ENCODE assay signal across 23 cellular contexts in the genomic region with DNA sequence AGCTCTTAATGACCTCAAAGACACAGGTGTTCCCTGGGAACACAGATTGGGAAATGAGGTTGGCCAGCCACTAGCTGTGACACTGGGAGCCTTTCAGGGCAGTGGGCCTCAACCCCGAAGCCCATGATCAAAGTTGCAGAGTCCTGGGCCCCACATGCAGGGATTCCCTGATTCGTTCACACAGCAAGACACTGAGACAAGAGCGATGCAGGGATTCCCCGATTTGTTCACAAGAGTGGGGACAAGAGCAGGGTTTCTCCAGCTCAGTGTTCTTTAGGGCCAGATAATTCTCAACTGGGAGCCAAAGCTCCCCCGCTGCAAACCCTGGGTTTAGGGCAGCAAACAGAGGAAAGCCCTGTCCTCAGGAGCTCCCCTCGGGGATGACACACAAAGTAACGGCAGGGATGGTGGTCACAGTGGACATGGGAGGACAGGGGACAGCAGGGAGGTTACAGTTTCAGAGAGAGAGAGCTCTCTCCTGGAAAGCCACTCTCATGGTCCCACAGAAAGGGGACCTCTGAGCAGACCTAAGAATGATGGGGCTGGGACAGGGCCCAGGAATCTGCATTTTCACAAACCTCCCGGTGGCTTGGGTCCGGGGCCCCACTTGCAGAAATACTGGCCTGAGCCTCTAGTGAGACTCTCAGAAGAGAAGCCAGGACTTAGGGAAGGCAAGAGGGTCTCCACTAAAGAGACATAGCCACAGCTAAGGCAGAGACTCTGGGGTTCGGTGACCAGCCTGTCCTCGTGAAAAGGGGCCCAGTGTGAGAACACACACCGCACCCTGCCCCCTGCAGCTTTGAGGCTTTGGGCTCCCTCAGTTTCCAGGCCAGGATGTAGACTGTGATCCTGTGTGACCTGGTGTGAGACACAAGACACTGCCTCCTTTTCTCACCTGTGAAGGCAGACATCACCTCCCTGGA. TPM values are rescaled to one million over a fixed set of nuclear protein-coding genes. Genes with fewer than 3 reads are reported as not detected.
A peak's percentile ranks its signal among the peaks of the same experiment; 100 is the strongest.
DNase-seq lines count a peak whose midpoint lies in the region; ATAC-seq and TF ChIP-seq lines count a peak whose summit lies in the region.
"Had no signal": no experiment of that assay in that cellular context is flagged by ENCODE, and none has a peak within 500 bp of the region (broad histone marks: within the 10 kb centered on the region; RNA-seq: fewer than 3 reads in every experiment).

No MANE protein-coding gene starts in this region.

- no peak for TF ChIP-seq POLR2A in heart left ventricle (IDR thresholded peaks at IDR 0.05)

- no peak overlapping the region for H3K4me3 Mint-ChIP-seq in neural crest cell
- H3K4me3 Mint-ChIP-seq: activated naive CD4-positive, alpha-beta T cell treated with anti-CD3 and anti-CD28 coated beads, Interleukin-2, amount 10 ng/mL, durations not matched to agents 7 days and 5 days; CD4-positive, alpha-beta memory T cell; IgD-negative memory B cell; natural killer cell had no signal

- no peak overlapping the region for H3K4me3 ChIP-seq in heart left ventricle
- H3K4me3 ChIP-seq: cardiac muscle cell, left lung, vagina had no signal

- H3K27me3 ChIP-seq in heart left ventricle = no peaks in the 10 kb centered on the region
- H3K27me3 ChIP-seq: left lung, vagina had no signal

- no peak for TF ChIP-seq CTCF in heart left ventricle (IDR thresholded peaks at IDR 0.05)
- TF ChIP-seq CTCF in neural crest cell (conservative IDR thresholded peaks at IDR 0.05) = no peak

- no peaks in the 10 kb centered on the region for H3K9me3 Mint-ChIP-seq in neural crest cell
- H3K9me3 Mint-ChIP-seq: activated naive CD4-positive, alpha-beta T cell treated with anti-CD3 and anti-CD28 coated beads, Interleukin-2, amount 10 ng/mL, durations not matched to agents 7 days and 5 days; CD4-positive, alpha-beta memory T cell; IgD-negative memory B cell; natural killer cell had no signal

- H3K36me3 Mint-ChIP-seq in neural crest cell (ENCODE audit: low read depth) = no peaks in the 10 kb centered on the region
- H3K36me3 Mint-ChIP-seq: activated naive CD4-positive, alpha-beta T cell treated with anti-CD3 and anti-CD28 coated beads, Interleukin-2, amount 10 ng/mL, durations not matched to agents 7 days and 5 days; CD4-positive, alpha-beta memory T cell; IgD-negative memory B cell; natural killer cell had no signal

- H3K4me1 Mint-ChIP-seq in neural crest cell = peaks cover 4% of the 10 kb centered on the region

- 86 to 95% (median 92%) methylated on average over 11 to 12 of the region's 12 CpGs for WGBS in heart left ventricle, 4 donors

- ATAC-seq in heart left ventricle = no peak
- no peak for ATAC-seq in GM18907 (IDR thresholded peaks at IDR 0.05; ENCODE audit: unreplicated experiment)
- ATAC-seq: activated CD4-positive, CD25-positive, alpha-beta regulatory T cell treated with anti-CD3 and anti-CD28 coated beads, Interleukin-2, amount 50 U/mL, for 24 hours; left lung; natural killer cell had no signal

- intact Hi-C loops in cardiac septum (cut with DNase I) (no loop called here), heart left ventricle (cut with DNase I) (loop anchor here in 1 of 10 donors (10.0 kb wide), 1 partner anchor 52 kb away; no protein-coding TSS in a partner anchor)

- peaks cover 0 to 9% (median 0%) of the 10 kb centered on the region in 12 donors for H3K4me1 ChIP-seq in heart left ventricle
- H3K4me1 ChIP-seq: left lung, vagina had no signal

- no peaks in the 10 kb centered on the region for H3K36me3 ChIP-seq in heart left ventricle
- H3K36me3 ChIP-seq: cardiac muscle cell, left lung, vagina had no signal

- H3K27ac ChIP-seq in heart left ventricle = no peak overlapping the region
- H3K27ac ChIP-seq: cardiac muscle cell, left lung, vagina had no signal

- DNase-seq in cardiac septum (ENCODE audit: low spot score) (peak; percentile 56), heart left ventricle (no peak), neural crest cell (ENCODE audit: low read depth, low spot score) (no peak), SW 1271 (lab: John Stamatoyannopoulos, UW) (no peak), NCI-H446 treated with DMSO at 0.1 percent for 48 hours (lab: John Stamatoyannopoulos, UW) (no peak)
- DNase-seq in activated CD8-positive, alpha-beta memory T cell treated with anti-CD3 and anti-CD28 coated beads, Interleukin-2, amount 50 U/mL, for 4 hours = peak; percentile 5
- DNase-seq: activated naive CD4-positive, alpha-beta T cell treated with anti-CD3 and anti-CD28 coated beads, Interleukin-2, amount 10 ng/mL, durations not matched to agents 7 days and 5 days; CD4-positive, alpha-beta memory T cell; dermis blood vessel endothelial cell; DMS 273 treated with DMSO at 0.1 percent for 48 hours; midbrain; NCI-H1417; NCI-H524 treated with DMSO at 0.1 percent for 48 hours; RPMI8226; substantia nigra; T-helper 9 cell had no signal

- no peaks in the 10 kb centered on the region for H3K27me3 Mint-ChIP-seq in neural crest cell (ENCODE audit: low read depth)
- H3K27me3 Mint-ChIP-seq: CD4-positive, alpha-beta memory T cell; IgD-negative memory B cell had no signal

- peak overlapping the region; percentile 19 for H3K27ac Mint-ChIP-seq in neural crest cell (ENCODE audit: unreplicated experiment)
- H3K27ac Mint-ChIP-seq: activated naive CD4-positive, alpha-beta T cell treated with anti-CD3 and anti-CD28 coated beads, Interleukin-2, amount 10 ng/mL, durations not matched to agents 7 days and 5 days; IgD-negative memory B cell; natural killer cell had no signal

- no peaks in the 10 kb centered on the region for H3K9me3 ChIP-seq in heart left ventricle
- H3K9me3 ChIP-seq: left lung, vagina had no signal

RNA-seq across cellular contexts. Expression of gene GNAZ, which starts 7.4 kb away (rescaled TPM):
- 2.2 TPM for total RNA-seq in cardiac septum
- 10 to 100 TPM in 1 of 9 donors, 1 to 10 TPM in 8; 1.8 to 13.9 (median 2.6) TPM for total RNA-seq in heart left ventricle
- polyA plus RNA-seq in heart left ventricle = 1 to 10 TPM; 1.1 to 1.9 TPM
- 25.2 and 25.5 TPM in 2 replicates for total RNA-seq in neural crest cell

Comparison
In these comparisons a context has a peak if more than half of its experiments do, and no peak if none do; other contexts are left out.
1. DNase-seq: peak in cardiac septum (single experiment) and activated CD8-positive, alpha-beta memory T cell treated with anti-CD3 and anti-CD28 coated beads, Interleukin-2, amount 50 U/mL, for 4 hours (single experiment); none in heart left ventricle (0 of 5), neural crest cell (single experiment), SW 1271 (0 of 2) and NCI-H446 treated with DMSO at 0.1 percent for 48 hours (single experiment).